ENCODE assay signal across 1 cellular context in the genomic region with DNA sequence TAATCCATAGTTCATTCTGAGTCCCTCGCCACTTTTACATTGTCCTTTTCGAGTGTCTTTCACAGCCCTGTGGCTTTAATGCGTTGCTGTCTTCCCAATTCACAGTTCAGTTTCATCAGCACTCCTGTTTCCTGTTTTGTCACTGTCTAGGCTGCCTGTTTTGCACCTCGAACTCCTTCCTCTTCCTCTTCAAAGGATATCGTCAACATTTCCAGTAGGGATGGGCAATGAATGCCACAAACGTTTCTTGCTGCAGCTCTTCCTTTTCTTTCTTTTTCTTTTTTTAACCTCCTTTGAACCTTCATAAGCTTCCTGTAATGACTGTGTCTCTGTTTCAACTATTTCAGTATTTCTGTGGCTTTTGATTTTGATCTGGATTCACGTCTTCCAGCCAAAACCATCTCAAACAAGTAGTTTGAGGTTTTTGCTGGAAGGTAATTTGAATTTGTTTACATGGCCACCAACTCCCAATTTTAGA.
TF ChIP-seq lines count a peak whose summit lies in the region.

No MANE protein-coding gene starts in this region.

TF ChIP-seq in IMR-90, 13 proteins besides CTCF, POLR2A, EP300 and RAD21:
- no peak for TF ChIP-seq MAZ (IDR thresholded peaks at IDR 0.05; ENCODE audit: borderline replicate concordance, low read depth, low read length)
- TF ChIP-seq CEBPB (IDR thresholded peaks at IDR 0.05; ENCODE audit: low read depth, low read length), result no peak
- TF ChIP-seq SMC3 (IDR thresholded peaks at IDR 0.05; ENCODE audit: low read depth, low read length), result no peak
